ENCODE assay signal across 9 cellular contexts in genomic region chr3:195269375-195270078, GRCh38. TPM values are rescaled to one million over a fixed set of nuclear protein-coding genes. Genes with fewer than 3 reads are reported as not detected.
DNase-seq lines count a peak whose midpoint lies in the region; ATAC-seq, FAIRE-seq and TF ChIP-seq lines count a peak whose summit lies in the region.
"Had no signal": no experiment of that assay in that cellular context is flagged by ENCODE, and none has a peak within 500 bp of the region (broad histone marks: within the 10 kb centered on the region; RNA-seq: fewer than 3 reads in every experiment).

No MANE protein-coding gene starts in this region.

- ATAC-seq in HG02885 (IDR thresholded peaks at IDR 0.05; ENCODE audit: poor library complexity, unreplicated experiment) = no peak
- no peak for ATAC-seq in GM19395 (IDR thresholded peaks at IDR 0.05; ENCODE audit: unreplicated experiment)

- H3K23ac ChIP-seq in H1 (ENCODE audit: insufficient read length) (no peak overlapping the region), trophoblast cell (ENCODE audit: low read length) (no peak overlapping the region)

- H3K79me1 ChIP-seq in H1 (ENCODE audit: low read depth, low read length) = peaks cover 28% of the 10 kb centered on the region
- peaks cover 8% of the 10 kb centered on the region for H3K79me1 ChIP-seq in trophoblast cell (ENCODE audit: low read length)

- H4K8ac ChIP-seq in H1 (ENCODE audit: extremely low read depth, insufficient read depth, low read length) = no peak overlapping the region
- no peak overlapping the region for H4K8ac ChIP-seq in trophoblast cell (ENCODE audit: low read depth, low read length)

- TF ChIP-seq RAD21 in H1 (IDR thresholded peaks at IDR 0.05 in 1 of 2, conservative IDR thresholded peaks at IDR 0.05 in 1 of 2; ENCODE audit: low read depth in 2 of 2, low read length in 2 of 2) = no peak

- peak in 1 of 2 experiments; percentile 10 for DNase-seq in H1 (ENCODE audit: low read depth in 1 of 2, low spot score in 2 of 2)
- DNase-seq in trophoblast cell = no peak
- DNase-seq in HTR-8/SVneo (ENCODE audit: insufficient read length, low spot score) = no peak
- no peak for DNase-seq in EL

- no peak overlapping the region for H2BK20ac ChIP-seq in H1 (ENCODE audit: low read length)

- H2BK15ac ChIP-seq in H1 (ENCODE audit: low read length) = no peak overlapping the region

- no peak overlapping the region for H3K27ac ChIP-seq in OCI-LY3 (ENCODE audit: low read length)
- no peak overlapping the region for H3K27ac ChIP-seq in H1 (ENCODE audit: low read depth, low read length)
- H3K27ac ChIP-seq in trophoblast cell (ENCODE audit: low read depth, low read length) = no peak overlapping the region

- H2AK5ac ChIP-seq in H1 (ENCODE audit: low read depth, low read length) = no peak overlapping the region
- H2AK5ac ChIP-seq in trophoblast cell (ENCODE audit: low read length) = no peak overlapping the region

- peak overlapping the region; percentile 91 for H3K4me2 ChIP-seq in OCI-LY3 (ENCODE audit: low read length)
- H3K4me2 ChIP-seq in H1 (ENCODE audit: insufficient read depth in 1 of 2, low read depth in 2 of 2, low read length in 2 of 2) = peak overlapping the region; percentile 80 to 87
- peak overlapping the region; percentile 87 for H3K4me2 ChIP-seq in trophoblast cell (ENCODE audit: low read length)

- H3K23me2 ChIP-seq in H1 (ENCODE audit: low read depth, low read length) = peaks cover 5% of the 10 kb centered on the region

- 93% methylated on average over 5 of the region's 5 CpGs; no CpG with 5 or more reads in 1 of the 2 experiments for WGBS in H1 (ENCODE audit: extremely low coverage in 1 of 2, insufficient coverage in 1 of 2, insufficient read length in 1 of 2, insufficient replicate concordance in 2 of 2, low coverage in 1 of 2, low lambda C conversion rate in 2 of 2, missing lambda C conversion rate in 1 of 2), 2 experiments
- WGBS in trophoblast cell (ENCODE audit: extremely low coverage, insufficient coverage, insufficient read length) = no CpG with 5 or more reads among the region's 5 CpGs

- no peak overlapping the region; the same call in 1 of the 2 replicates for H3K18ac ChIP-seq in H1 (ENCODE audit: extremely low read depth, low read length)
- no peak overlapping the region for H3K18ac ChIP-seq in trophoblast cell (ENCODE audit: low read length)

- H3K9me3 ChIP-seq in OCI-LY3 (ENCODE audit: insufficient read depth, low read length) (no peaks in the 10 kb centered on the region), H1 (ENCODE audit: insufficient read depth in 2 of 2, low read depth in 1 of 2, low read length in 1 of 2) (no peaks in the 10 kb centered on the region), trophoblast cell (ENCODE audit: insufficient read depth, low read depth, low read length) (no peaks in the 10 kb centered on the region)

- peaks cover 23% of the 10 kb centered on the region for H3K4me1 ChIP-seq in OCI-LY3 (ENCODE audit: low read length)
- H3K4me1 ChIP-seq in H1 (replicated peaks in 1 of 4; ENCODE audit: control insufficient read depth in 3 of 4, insufficient read depth in 4 of 4, low read length in 3 of 4) = peaks cover 0 to 9% (median 7%) of the 10 kb centered on the region in 4 experiments; a peak in 5 of 7 replicates
- H3K4me1 ChIP-seq in trophoblast cell (ENCODE audit: control insufficient read depth in 1 of 2, insufficient read depth in 2 of 2, low read length in 2 of 2) = peaks cover 5 to 13% of the 10 kb centered on the region in 2 experiments

- no peak overlapping the region for H4K5ac ChIP-seq in H1 (ENCODE audit: insufficient read length, low read depth, low read length)

- no peak for TF ChIP-seq EP300 in H1 (IDR thresholded peaks at IDR 0.05; ENCODE audit: borderline replicate concordance in 1 of 2, low read depth in 2 of 2, low read length in 2 of 2)

- H4K12ac ChIP-seq in trophoblast cell (ENCODE audit: low read depth, low read length) = no peak overlapping the region

- H2BK5ac ChIP-seq in H1 (ENCODE audit: low read depth, low read length) (no peak overlapping the region), trophoblast cell (ENCODE audit: low read depth, low read length, poor library complexity) (no peak overlapping the region)

- H2AFZ ChIP-seq in OCI-LY3 (ENCODE audit: low read depth, low read length) = no peak overlapping the region
- H2AFZ ChIP-seq in H1 (ENCODE audit: low read length) = no peak overlapping the region
- H2AFZ ChIP-seq in trophoblast cell (ENCODE audit: insufficient read depth, low read length, poor library complexity) = no peak overlapping the region

- CTCF ChIA-PET in H1 (lab: Charles Lee; ENCODE audit: partially characterized antibody) = interaction anchor here (0.7 to 6.0 kb wide), 19 partner anchors 8 to 587 kb away, joined by 3 to 65 read pairs (median 4); partner anchors contain the start of gene PPP1R2

- H3K27me3 ChIP-seq in OCI-LY3 (ENCODE audit: low read depth, low read length) (no peaks in the 10 kb centered on the region), H1 (replicated peaks in 1 of 4; ENCODE audit: control insufficient read depth in 3 of 4, extremely low read depth in 1 of 4, insufficient read depth in 3 of 4, low read length in 3 of 4) (no peaks in the 10 kb centered on the region), trophoblast cell (ENCODE audit: insufficient read depth, low read length) (no peaks in the 10 kb centered on the region)

- no peak for FAIRE-seq in H1 (lab: Jason Lieb, UNC)
- no peak for FAIRE-seq in HTR-8/SVneo (lab: Jason Lieb, UNC)
- FAIRE-seq: colon had no signal

- H3K9ac ChIP-seq in OCI-LY3 (ENCODE audit: low read length) (peak overlapping the region; percentile 65; the same call in 1 of the 2 replicates), H1 (replicated peaks in 1 of 4; ENCODE audit: extremely low read depth in 1 of 4, low read depth in 3 of 4, low read length in 3 of 4) (peak overlapping the region in 1 of 4 experiments; percentile 42; a peak in 1 of 7 replicates), trophoblast cell (ENCODE audit: low read length) (no peak overlapping the region)

- H4K91ac ChIP-seq in H1 (replicated peaks; ENCODE audit: insufficient read length, low read length) (no peak overlapping the region), trophoblast cell (ENCODE audit: low read depth, low read length) (no peak overlapping the region)

- TF ChIP-seq CTCF in OCI-LY3 (IDR thresholded peaks at IDR 0.05; ENCODE audit: low read depth, low read length) (no peak), H1 (IDR thresholded peaks at IDR 0.05; ENCODE audit: control extremely low read depth in 1 of 3, insufficient read depth in 1 of 3, low read depth in 1 of 3, low read length in 3 of 3) (no peak)

- H3K79me2 ChIP-seq in OCI-LY3 (ENCODE audit: low read length) (peaks cover 38% of the 10 kb centered on the region), H1 (ENCODE audit: control insufficient read depth in 1 of 2, insufficient read depth in 2 of 2, low read length in 2 of 2) (peaks cover 16 to 56% of the 10 kb centered on the region in 2 experiments), trophoblast cell (ENCODE audit: control insufficient read depth, insufficient read depth, low read length, poor library complexity) (peaks cover 5% of the 10 kb centered on the region)

- POLR2A ChIA-PET in H1 (lab: Charles Lee; ENCODE audit: partially characterized antibody) = interaction anchor here (0.9 to 3.4 kb wide), 7 partner anchors 8 to 583 kb away, joined by 3 to 30 read pairs (median 4); partner anchors contain the start of genes ACAP2, FAM43A and PPP1R2

- H3K14ac ChIP-seq in H1 (ENCODE audit: insufficient read length) (no peak overlapping the region), trophoblast cell (ENCODE audit: low read length) (no peak overlapping the region)

- H2BK120ac ChIP-seq in H1 (replicated peaks; ENCODE audit: low read depth, low read length) = no peak overlapping the region
- H2BK120ac ChIP-seq in trophoblast cell (ENCODE audit: insufficient read depth, low read length, poor library complexity) = no peak overlapping the region

- H3K36me3 ChIP-seq in OCI-LY3 (replicated peaks; ENCODE audit: low read depth, low read length) = peaks cover 3% of the 10 kb centered on the region
- peaks cover 2 to 14% (median 5%) of the 10 kb centered on the region in 4 experiments; a peak in 5 of 8 replicates for H3K36me3 ChIP-seq in H1 (ENCODE audit: control insufficient read depth in 2 of 4, insufficient read depth in 4 of 4, low read length in 3 of 4)
- peaks cover 2% of the 10 kb centered on the region in 2 experiments for H3K36me3 ChIP-seq in trophoblast cell (ENCODE audit: control insufficient read depth in 1 of 2, insufficient read depth in 2 of 2, low read length in 2 of 2)

- H3K4me3 ChIP-seq in GM08714 (ENCODE audit: low read length) (peak overlapping the region; percentile 93; the same call in 1 of the 2 replicates), OCI-LY3 (ENCODE audit: low read length) (peak overlapping the region; percentile 86), H1 (ENCODE audit: extremely low read depth in 1 of 4, insufficient read depth in 2 of 4, low read depth in 3 of 4, low read length in 4 of 4) (peak overlapping the region; percentile 70 to 86 (median 80); a peak in 7 of 8 replicates), trophoblast cell (ENCODE audit: low read depth, low read length) (no peak overlapping the region)

- H4K20me1 ChIP-seq in OCI-LY3 (ENCODE audit: insufficient read depth, low read length) = peaks cover 13% of the 10 kb centered on the region
- H4K20me1 ChIP-seq in H1 (replicated peaks in 1 of 2; ENCODE audit: control insufficient read depth in 1 of 2, insufficient read depth in 2 of 2, low read length in 2 of 2) = peaks cover 16 to 27% of the 10 kb centered on the region in 2 experiments

- no peak overlapping the region for H3K56ac ChIP-seq in H1 (replicated peaks; ENCODE audit: insufficient read length, low read depth, low read length)

- no peak for TF ChIP-seq POLR2A in H1 (IDR thresholded peaks at IDR 0.05; ENCODE audit: control extremely low read depth in 1 of 2, low read depth in 2 of 2, low read length in 2 of 2)

- no peak overlapping the region for H2BK12ac ChIP-seq in H1 (ENCODE audit: low read depth, low read length)
- H2BK12ac ChIP-seq in trophoblast cell (ENCODE audit: low read length) = no peak overlapping the region

- H3K4ac ChIP-seq in H1 (replicated peaks; ENCODE audit: insufficient read length, low read depth, low read length) = no peak overlapping the region
- peak overlapping the region; percentile 12 for H3K4ac ChIP-seq in trophoblast cell (ENCODE audit: low read depth, low read length)

TF ChIP-seq in H1, 55 proteins besides CTCF, POLR2A, EP300 and RAD21 (continues in another document):
- no peak for TF ChIP-seq BRCA1 (IDR thresholded peaks at IDR 0.05; ENCODE audit: low read depth, low read length)

RNA-seq across cellular contexts. Expression of gene XXYLT1, which starts 1.4 kb away (rescaled TPM):
- 23.8 and 24.5 TPM in 2 replicates for total RNA-seq in H1 (2021; fragmentation: NEBNext Ultra II Directional; extraction: Animal tissue kit (Norgen Biotek cat#: 25700))
- 18.9 and 20.2 TPM in 2 replicates for polyA plus RNA-seq in H1 (2011; rRNA removed)
- polyA plus RNA-seq in H1 (2011; cell fraction: cytosol; rRNA removed) = 21.1 TPM
- 14.9 TPM for polyA plus RNA-seq in H1 (2011; cell fraction: nucleus; rRNA removed)
- polyA plus RNA-seq in H1 (2012, experiment 1 of 2) = 19.3 to 20.5 TPM (median 20.0 TPM) in 4 replicates
- 25.8 TPM for polyA plus RNA-seq in H1 (2012, experiment 2 of 2)
- polyA plus RNA-seq in H1 (2013, experiment 1 of 2) = 29.3 TPM
- polyA plus RNA-seq in H1 (2013, experiment 2 of 2) = 32.6 TPM
- polyA minus RNA-seq in H1 (2011; rRNA and poly(A)+ RNA removed) = 15.2 and 16.2 TPM in 2 replicates
- polyA minus RNA-seq in H1 (2011; cell fraction: cytosol; rRNA and poly(A)+ RNA removed) = 22.8 TPM
- 31.3 TPM for polyA minus RNA-seq in H1 (2011; cell fraction: nucleus; rRNA and poly(A)+ RNA removed)
- 15.3 and 15.4 TPM in 2 replicates for polyA plus RNA-seq in trophoblast cell (2013)
